ENCODE assay signal across 2 cellular contexts in genomic region chr22:27614291-27615007, GRCh38.
TF ChIP-seq lines count a peak whose summit lies in the region.

No MANE protein-coding gene starts in this region.

TF ChIP-seq in SK-N-SH, 30 proteins besides CTCF, POLR2A, EP300 and RAD21 (continued from another document):
- TF ChIP-seq TAF1 (IDR thresholded peaks at IDR 0.05; ENCODE audit: borderline replicate concordance, low read depth, low read length) (no peak), FOSL2 (IDR thresholded peaks at IDR 0.05; ENCODE audit: borderline replicate concordance, low read depth) (no peak)

TF ChIP-seq in SK-N-SH treated with all-trans-retinoic acid at 6 μM for 48 hours, 23 proteins besides CTCF, POLR2A, EP300 and RAD21 (continued from another document):
- TF ChIP-seq CREB5 (CRISPR knock-in tag; IDR thresholded peaks at IDR 0.05; ENCODE audit: low read depth) (no peak), POU6F1 (CRISPR knock-in tag; IDR thresholded peaks at IDR 0.05; ENCODE audit: borderline replicate concordance, low read depth) (no peak), PATZ1 (CRISPR knock-in tag; IDR thresholded peaks at IDR 0.05; ENCODE audit: borderline replicate concordance) (no peak), RARB (CRISPR knock-in tag; IDR thresholded peaks at IDR 0.05) (no peak), ZNF8 (CRISPR knock-in tag; IDR thresholded peaks at IDR 0.05) (no peak), ZNF70 (CRISPR knock-in tag; IDR thresholded peaks at IDR 0.05) (no peak), ARNTL (CRISPR knock-in tag; IDR thresholded peaks at IDR 0.05; ENCODE audit: borderline replicate concordance, low read depth) (no peak), ZFP3 (CRISPR knock-in tag; IDR thresholded peaks at IDR 0.05) (no peak), OSR1 (CRISPR knock-in tag; IDR thresholded peaks at IDR 0.05) (no peak), CSDC2 (CRISPR knock-in tag; IDR thresholded peaks at IDR 0.05) (no peak)
